In genomic region chr11:65559951-65560537, GRCh38 we compare ENCODE assay signal across 6 cellular contexts. TPM values are rescaled to one million over a fixed set of nuclear protein-coding genes. Genes with fewer than 3 reads are reported as not detected.
DNase-seq lines count a peak whose midpoint lies in the region; ATAC-seq, FAIRE-seq and TF ChIP-seq lines count a peak whose summit lies in the region.

No MANE protein-coding gene starts in this region.

- H3K4me1 ChIP-seq in ovary (ENCODE audit: insufficient read depth) = peaks cover 32% of the 10 kb centered on the region

- FAIRE-seq in bronchial epithelial cell (lab: Jason Lieb, UNC) = peak; percentile 76

- TF ChIP-seq EP300 in ovary (IDR thresholded peaks at IDR 0.05) = no peak

- TF ChIP-seq CTCF in bronchial epithelial cell (IDR thresholded peaks at IDR 0.05; ENCODE audit: insufficient read depth, low read length, severe bottlenecking) = no peak
- no peak for TF ChIP-seq CTCF in ovary (IDR thresholded peaks at IDR 0.05)

- H3K4me3 ChIP-seq in bronchial epithelial cell (ENCODE audit: low read depth, low read length) (no peak overlapping the region), ovary (no peak overlapping the region)

- intact Hi-C loops in ovary (cut with DNase I) = no loop called here

- 34 to 41% (median 36%) methylated on average over 5 of the region's 5 CpGs for WGBS in ovary, 3 donors

- H3K36me3 ChIP-seq in bronchial epithelial cell (ENCODE audit: control insufficient read depth, insufficient read depth, low read length) (no peaks in the 10 kb centered on the region), ovary (no peaks in the 10 kb centered on the region)

- no peaks in the 10 kb centered on the region for H3K9me3 ChIP-seq in ovary

- DNase-seq in NCI-H2171 treated with DMSO at 0.1 percent for 48 hours (lab: John Stamatoyannopoulos, UW) = peak; percentile 44
- DNase-seq in NCI-H2171 (lab: John Stamatoyannopoulos, UW) = no peak
- DNase-seq in bronchial epithelial cell (ENCODE audit: low read depth) = peak; percentile 62
- peak in 2 of 5 donors; percentile 50 to 54 for DNase-seq in ovary
- no peak for DNase-seq in AG08396 (ENCODE audit: low spot score)

- TF ChIP-seq POLR2A in ovary (IDR thresholded peaks at IDR 0.05) = no peak

- ATAC-seq in HG03565 (IDR thresholded peaks at IDR 0.05; ENCODE audit: unreplicated experiment) = no peak

- H3K27ac ChIP-seq in ovary = peak overlapping the region; percentile 80 to 100

- H3K27me3 ChIP-seq in bronchial epithelial cell (ENCODE audit: control insufficient read depth, insufficient read depth, low read length) = no peaks in the 10 kb centered on the region
- no peaks in the 10 kb centered on the region for H3K27me3 ChIP-seq in ovary

RNA-seq across cellular contexts. Expression of gene LTBP3, which starts 1.9 kb away (rescaled TPM):
- total RNA-seq in bronchial epithelial cell (22.5 and 35.0 TPM in 2 replicates), ovary (100 to 1,000 TPM; 143 to 292 (median 198) TPM)
- polyA plus RNA-seq in ovary = 100 to 1,000 TPM in 1 of 2 donors, 10 to 100 TPM in 1; 35.9 to 130 TPM

RNA-seq across cellular contexts. Expression of gene ZNRD2, which starts 10.2 kb away (rescaled TPM):
- total RNA-seq in bronchial epithelial cell (30.3 and 43.4 TPM in 2 replicates), ovary (10 to 100 TPM; 26.6 to 59.5 (median 39.2) TPM)
- 10 to 100 TPM in 1 of 2 donors, 1 to 10 TPM in 1; 2.3 to 61.8 TPM for polyA plus RNA-seq in ovary

RNA-seq across cellular contexts. Expression of gene FAM89B, which starts 12.3 kb away (rescaled TPM):
- total RNA-seq in bronchial epithelial cell (10.6 and 10.8 TPM in 2 replicates), ovary (10 to 100 TPM; 41.0 to 74.0 (median 53.3) TPM)
- 10 to 100 TPM in 1 of 2 donors, 1 to 10 TPM in 1; 1.9 to 47.8 TPM for polyA plus RNA-seq in ovary

RNA-seq across cellular contexts. Expression of gene EHBP1L1, which starts 15.8 kb away (rescaled TPM):
- total RNA-seq in bronchial epithelial cell (31.6 and 62.0 TPM in 2 replicates), ovary (10 to 100 TPM; 21.7 to 63.0 (median 40.3) TPM)
- 10 to 100 TPM; 24.5 to 42.4 TPM for polyA plus RNA-seq in ovary

RNA-seq across cellular contexts. Expression of gene SCYL1, which starts 35.2 kb away (rescaled TPM):
- 49.5 and 64.5 TPM in 2 replicates for total RNA-seq in bronchial epithelial cell
- 100 to 1,000 TPM in 1 of 7 donors, 10 to 100 TPM in 6; 59.0 to 118 (median 96.2) TPM for total RNA-seq in ovary
- polyA plus RNA-seq in ovary = 10 to 100 TPM; 11.7 to 71.6 TPM

Comparison
In these comparisons a context has a peak if more than half of its experiments do, and no peak if none do; other contexts are left out.
1. DNase-seq: peak in NCI-H2171 treated with DMSO at 0.1 percent for 48 hours (single experiment) and bronchial epithelial cell (single experiment); none in NCI-H2171 (single experiment) and AG08396 (single experiment).